22 cellular contexts compared by ENCODE assay signal in genomic region chr5:172499287-172499686, GRCh38. TPM values are rescaled to one million over a fixed set of nuclear protein-coding genes. Genes with fewer than 3 reads are reported as not detected.
DNase-seq lines count a peak whose midpoint lies in the region; ATAC-seq and TF ChIP-seq lines count a peak whose summit lies in the region.
"Had no signal": no experiment of that assay in that cellular context is flagged by ENCODE, and none has a peak within 500 bp of the region (broad histone marks: within the 10 kb centered on the region; RNA-seq: fewer than 3 reads in every experiment).

No MANE protein-coding gene starts in this region.

- POLR2A ChIA-PET in activated CD4-positive, alpha-beta memory T cell treated with anti-CD3 and anti-CD28 coated beads, Interleukin-2, amount 10 ng/mL, durations not matched to agents 7 days and 5 days (lab: Charles Lee): no interaction called here
- POLR2A ChIA-PET in activated CD4-positive, alpha-beta memory T cell treated with anti-CD3 and anti-CD28 coated beads for 36 hours (lab: Charles Lee): no interaction called here

- H3K4me3 Mint-ChIP-seq in activated CD4-positive, alpha-beta memory T cell treated with anti-CD3 and anti-CD28 coated beads, Interleukin-2, amount 10 ng/mL, durations not matched to agents 7 days and 5 days: no peak overlapping the region
- no peak overlapping the region for H3K4me3 Mint-ChIP-seq in activated CD4-positive, alpha-beta memory T cell treated with anti-CD3 and anti-CD28 coated beads for 36 hours
- no peak overlapping the region for H3K4me3 Mint-ChIP-seq in endodermal cell
- H3K4me3 Mint-ChIP-seq in stimulated activated naive B cell treated with anti-CD40 and anti-IgM and Interleukin-4, amounts not matched to agents 10 μg/mL and 1 μg/mL and 100 μg/mL, for 72 hours: no peak overlapping the region

- no peak for TF ChIP-seq POLR2A in prostate gland (IDR thresholded peaks at IDR 0.05)
- no peak for TF ChIP-seq POLR2A in suprapubic skin (IDR thresholded peaks at IDR 0.05)

- TF ChIP-seq CTCF in endodermal cell (conservative IDR thresholded peaks at IDR 0.05) (no peak), prostate gland (IDR thresholded peaks at IDR 0.05) (no peak), suprapubic skin (IDR thresholded peaks at IDR 0.05) (no peak)

- H3K9ac ChIP-seq in endodermal cell (ENCODE audit: extremely low read depth, low read length, poor library complexity, severe bottlenecking): no peak overlapping the region

- no peak for TF ChIP-seq EP300 in suprapubic skin (IDR thresholded peaks at IDR 0.05)

- DNase-seq in activated CD4-positive, alpha-beta memory T cell treated with anti-CD3 and anti-CD28 coated beads, Interleukin-2, amount 10 ng/mL, durations not matched to agents 7 days and 5 days: peak; percentile 6
- DNase-seq in activated CD4-positive, alpha-beta memory T cell treated with anti-CD3 and anti-CD28 coated beads for 36 hours: no peak
- DNase-seq in ELF-1 (ENCODE audit: low read depth, low spot score) (peak; percentile 0), endodermal cell (peak; percentile 29), prostate gland (ENCODE audit: low spot score) (peak; percentile 2), suprapubic skin (ENCODE audit: low spot score in 2 of 2) (no peak)
- DNase-seq in stimulated activated naive B cell treated with anti-CD40 and anti-IgM and Interleukin-4, amounts not matched to agents 10 μg/mL and 1 μg/mL and 100 μg/mL, for 72 hours: no peak
- DNase-seq: AML-193, DMS79, IMR-90, Karpas-422, NCI-H1048, NCI-H1436, NCI-H1930, NCI-H226, NCI-H524, NCI-H82, RPMI8226 had no signal

- no peaks in the 10 kb centered on the region for H3K4me1 ChIP-seq in endodermal cell (ENCODE audit: control insufficient read depth, insufficient read depth, low read length)
- no peaks in the 10 kb centered on the region for H3K4me1 ChIP-seq in prostate gland (replicated peaks)
- H3K4me1 ChIP-seq in suprapubic skin: peaks cover 16% of the 10 kb centered on the region

- H3K27ac ChIP-seq in endodermal cell (ENCODE audit: low read depth, low read length): no peak overlapping the region
- H3K27ac ChIP-seq in prostate gland: no peak overlapping the region
- H3K27ac ChIP-seq in suprapubic skin: no peak overlapping the region
- H3K27ac ChIP-seq: 22Rv1, C4-2B, HL-60 had no signal

- no peaks in the 10 kb centered on the region for H3K9me3 Mint-ChIP-seq in activated CD4-positive, alpha-beta memory T cell treated with anti-CD3 and anti-CD28 coated beads, Interleukin-2, amount 10 ng/mL, durations not matched to agents 7 days and 5 days
- H3K9me3 Mint-ChIP-seq in activated CD4-positive, alpha-beta memory T cell treated with anti-CD3 and anti-CD28 coated beads for 36 hours: peaks cover 3% of the 10 kb centered on the region
- H3K9me3 Mint-ChIP-seq in endodermal cell: peaks cover 2% of the 10 kb centered on the region
- peaks cover 0 to 3% of the 10 kb centered on the region in 2 donors for H3K9me3 Mint-ChIP-seq in stimulated activated naive B cell treated with anti-CD40 and anti-IgM and Interleukin-4, amounts not matched to agents 10 μg/mL and 1 μg/mL and 100 μg/mL, for 72 hours

- H3K36me3 Mint-ChIP-seq in activated CD4-positive, alpha-beta memory T cell treated with anti-CD3 and anti-CD28 coated beads, Interleukin-2, amount 10 ng/mL, durations not matched to agents 7 days and 5 days (ENCODE audit: low read depth): no peaks in the 10 kb centered on the region
- H3K36me3 Mint-ChIP-seq in activated CD4-positive, alpha-beta memory T cell treated with anti-CD3 and anti-CD28 coated beads for 36 hours: no peaks in the 10 kb centered on the region
- H3K36me3 Mint-ChIP-seq in endodermal cell (ENCODE audit: low read depth): no peaks in the 10 kb centered on the region
- H3K36me3 Mint-ChIP-seq in stimulated activated naive B cell treated with anti-CD40 and anti-IgM and Interleukin-4, amounts not matched to agents 10 μg/mL and 1 μg/mL and 100 μg/mL, for 72 hours: no peaks in the 10 kb centered on the region

- no peak for ATAC-seq in stimulated activated naive B cell treated with anti-CD40 and anti-IgM and Interleukin-4, amounts not matched to agents 10 μg/mL and 1 μg/mL and 100 μg/mL, for 72 hours (replicated peaks)
- no peak for ATAC-seq in HG03139 (IDR thresholded peaks at IDR 0.05; ENCODE audit: unreplicated experiment)

- 83 to 100% methylated on average over 2 of the region's 2 CpGs for WGBS in endodermal cell (ENCODE audit: insufficient coverage in 1 of 2, insufficient read length in 1 of 2), 2 experiments
- 90% methylated on average over 2 of the region's 2 CpGs for WGBS in prostate gland
- WGBS in suprapubic skin: 96% methylated on average over 2 of the region's 2 CpGs

- H3K27me3 ChIP-seq in endodermal cell (ENCODE audit: control insufficient read depth, insufficient read depth, low read length, poor library complexity, severe bottlenecking): no peaks in the 10 kb centered on the region
- H3K27me3 ChIP-seq in prostate gland (replicated peaks; ENCODE audit: insufficient read depth): no peaks in the 10 kb centered on the region
- H3K27me3 ChIP-seq in suprapubic skin: no peaks in the 10 kb centered on the region

- H3K9me3 ChIP-seq in endodermal cell (ENCODE audit: control insufficient read depth, low read length) (no peaks in the 10 kb centered on the region), prostate gland (no peaks in the 10 kb centered on the region), suprapubic skin (no peaks in the 10 kb centered on the region)

- intact Hi-C loops in activated CD4-positive, alpha-beta memory T cell treated with anti-CD3 and anti-CD28 coated beads for 36 hours (cut with micrococcal nuclease): no loop called here
- intact Hi-C loops in prostate gland (cut with DNase I): no loop called here

- H3K4me1 Mint-ChIP-seq in activated CD4-positive, alpha-beta memory T cell treated with anti-CD3 and anti-CD28 coated beads, Interleukin-2, amount 10 ng/mL, durations not matched to agents 7 days and 5 days: no peaks in the 10 kb centered on the region
- H3K4me1 Mint-ChIP-seq in activated CD4-positive, alpha-beta memory T cell treated with anti-CD3 and anti-CD28 coated beads for 36 hours (ENCODE audit: low read depth): no peaks in the 10 kb centered on the region
- no peaks in the 10 kb centered on the region for H3K4me1 Mint-ChIP-seq in endodermal cell
- peaks cover 0 to 1% of the 10 kb centered on the region in 2 donors for H3K4me1 Mint-ChIP-seq in stimulated activated naive B cell treated with anti-CD40 and anti-IgM and Interleukin-4, amounts not matched to agents 10 μg/mL and 1 μg/mL and 100 μg/mL, for 72 hours

- H3K36me3 ChIP-seq in endodermal cell (ENCODE audit: control insufficient read depth, insufficient read depth, low read length) (no peaks in the 10 kb centered on the region), prostate gland (no peaks in the 10 kb centered on the region), suprapubic skin (no peaks in the 10 kb centered on the region)

- no peak overlapping the region for H3K27ac Mint-ChIP-seq in activated CD4-positive, alpha-beta memory T cell treated with anti-CD3 and anti-CD28 coated beads, Interleukin-2, amount 10 ng/mL, durations not matched to agents 7 days and 5 days
- H3K27ac Mint-ChIP-seq in activated CD4-positive, alpha-beta memory T cell treated with anti-CD3 and anti-CD28 coated beads for 36 hours: no peak overlapping the region
- no peak overlapping the region for H3K27ac Mint-ChIP-seq in endodermal cell
- H3K27ac Mint-ChIP-seq in stimulated activated naive B cell treated with anti-CD40 and anti-IgM and Interleukin-4, amounts not matched to agents 10 μg/mL and 1 μg/mL and 100 μg/mL, for 72 hours: no peak overlapping the region

- CTCF ChIA-PET in activated CD4-positive, alpha-beta memory T cell treated with anti-CD3 and anti-CD28 coated beads, Interleukin-2, amount 10 ng/mL, durations not matched to agents 7 days and 5 days (lab: Charles Lee): no interaction called here
- CTCF ChIA-PET in activated CD4-positive, alpha-beta memory T cell treated with anti-CD3 and anti-CD28 coated beads for 36 hours (lab: Charles Lee): no interaction called here

- H3K4me3 ChIP-seq in endodermal cell (ENCODE audit: low read length): no peak overlapping the region
- H3K4me3 ChIP-seq in prostate gland: no peak overlapping the region
- no peak overlapping the region for H3K4me3 ChIP-seq in suprapubic skin

- peaks cover 13% of the 10 kb centered on the region for H3K27me3 Mint-ChIP-seq in activated CD4-positive, alpha-beta memory T cell treated with anti-CD3 and anti-CD28 coated beads, Interleukin-2, amount 10 ng/mL, durations not matched to agents 7 days and 5 days
- H3K27me3 Mint-ChIP-seq in activated CD4-positive, alpha-beta memory T cell treated with anti-CD3 and anti-CD28 coated beads for 36 hours: peaks cover 3% of the 10 kb centered on the region
- H3K27me3 Mint-ChIP-seq in endodermal cell (ENCODE audit: insufficient read depth): peaks cover 25% of the 10 kb centered on the region
- H3K27me3 Mint-ChIP-seq in stimulated activated naive B cell treated with anti-CD40 and anti-IgM and Interleukin-4, amounts not matched to agents 10 μg/mL and 1 μg/mL and 100 μg/mL, for 72 hours: peaks cover 0 to 26% of the 10 kb centered on the region in 2 donors

RNA-seq across cellular contexts. Expression of gene SH3PXD2B, which starts 45.0 kb away (rescaled TPM):
- under 1 TPM; 0.25 TPM for total RNA-seq in activated CD4-positive, alpha-beta memory T cell treated with anti-CD3 and anti-CD28 coated beads, Interleukin-2, amount 10 ng/mL, durations not matched to agents 7 days and 5 days
- 1 to 10 TPM in 1 of 2 experiments, under 1 TPM in 1; 0.99 to 1.1 TPM for total RNA-seq in activated CD4-positive, alpha-beta memory T cell treated with anti-CD3 and anti-CD28 coated beads for 36 hours
- total RNA-seq in endodermal cell: 10 to 100 TPM; 62.2 to 74.9 TPM
- polyA plus RNA-seq in endodermal cell (2013, experiment 1 of 2): 46.2 TPM
- polyA plus RNA-seq in endodermal cell (2013, experiment 2 of 2): 45.0 TPM
- total RNA-seq in prostate gland: 10 to 100 TPM; 15.8 to 38.0 TPM
- total RNA-seq in suprapubic skin: 10 to 100 TPM; 29.1 to 42.1 (median 31.3) TPM

Comparison
In these comparisons a context has a peak if more than half of its experiments do, and no peak if none do; other contexts are left out.
1. DNase-seq: peak in activated CD4-positive, alpha-beta memory T cell treated with anti-CD3 and anti-CD28 coated beads, Interleukin-2, amount 10 ng/mL, durations not matched to agents 7 days and 5 days (single experiment), ELF-1 (single experiment), endodermal cell (single experiment) and prostate gland (single experiment); none in activated CD4-positive, alpha-beta memory T cell treated with anti-CD3 and anti-CD28 coated beads for 36 hours (single experiment), stimulated activated naive B cell treated with anti-CD40 and anti-IgM and Interleukin-4, amounts not matched to agents 10 μg/mL and 1 μg/mL and 100 μg/mL, for 72 hours (single experiment) and suprapubic skin (0 of 2).
2. RNA of gene SH3PXD2B, which starts 45.0 kb away (total RNA-seq): 62.2 to 74.9 TPM in endodermal cell, 15.8 to 38.0 TPM in prostate gland and 29.1 to 42.1 TPM in suprapubic skin; 0.99 to 1.1 TPM in activated CD4-positive, alpha-beta memory T cell treated with anti-CD3 and anti-CD28 coated beads for 36 hours and 0.25 TPM in activated CD4-positive, alpha-beta memory T cell treated with anti-CD3 and anti-CD28 coated beads, Interleukin-2, amount 10 ng/mL, durations not matched to agents 7 days and 5 days; every median in the first group is over 4 times any median in the second.